ENCODE assay signal across 18 cellular contexts in genomic region chr12:22855456-22855855, GRCh38.
"Had no signal": no experiment of that assay in that cellular context is flagged by ENCODE, and none has a peak within 500 bp of the region (broad histone marks: within the 10 kb centered on the region; RNA-seq: fewer than 3 reads in every experiment).

No MANE protein-coding gene starts in this region.

- H3K27ac ChIP-seq: ascending aorta, body of pancreas, SK-N-MC, VCaP had no signal

- H3K27me3 ChIP-seq: ascending aorta, body of pancreas had no signal

- H3K4me3 Mint-ChIP-seq: activated CD8-positive, alpha-beta T cell treated with anti-CD3 and anti-CD28 coated beads for 36 hours; activated T-cell treated with anti-CD3 and anti-CD28 coated beads, Interleukin-2, amount 50 U/mL, for 72 hours had no signal

- H3K4me1 ChIP-seq: ascending aorta, body of pancreas had no signal

- H3K9me3 ChIP-seq: ascending aorta, body of pancreas had no signal

- H3K27ac Mint-ChIP-seq: activated CD8-positive, alpha-beta T cell treated with anti-CD3 and anti-CD28 coated beads for 36 hours; activated T-cell treated with anti-CD3 and anti-CD28 coated beads, Interleukin-2, amount 50 U/mL, for 72 hours; activated T-helper 2 cell treated with anti-CD3 and anti-CD28 coated beads, Interferon-gamma antibody, Interleukin-2, Interleukin-4, amounts not matched to agents 10 μg/mL and 5 μg/mL and 100 μg/mL, durations not matched to agents 14 hours and 24 hours and 36 hours had no signal

- H3K9me3 Mint-ChIP-seq: activated CD8-positive, alpha-beta T cell treated with anti-CD3 and anti-CD28 coated beads for 36 hours; activated T-cell treated with anti-CD3 and anti-CD28 coated beads, Interleukin-2, amount 50 U/mL, for 72 hours; activated T-helper 2 cell treated with anti-CD3 and anti-CD28 coated beads, Interferon-gamma antibody, Interleukin-2, Interleukin-4, amounts not matched to agents 10 μg/mL and 5 μg/mL and 100 μg/mL, durations not matched to agents 14 hours and 24 hours and 36 hours had no signal

- DNase-seq: activated CD4-positive, alpha-beta T cell treated with anti-CD3 and anti-CD28 coated beads for 4 hours; activated CD8-positive, alpha-beta memory T cell treated with anti-CD3 and anti-CD28 coated beads, Interleukin-2, amount 50 U/mL, for 4 hours; activated CD8-positive, alpha-beta T cell treated with anti-CD3 and anti-CD28 coated beads for 36 hours; activated gamma-delta T cell treated with Interleukin-2 at 50 U/mL for 16 hours; activated naive CD4-positive, alpha-beta T cell treated with anti-CD3 and anti-CD28 coated beads, Interleukin-2, amount 50 U/mL, for 16 hours; activated T-cell treated with anti-CD3 and anti-CD28 coated beads, Interleukin-2, amount 50 U/mL, for 72 hours; body of pancreas; central memory CD4-positive, alpha-beta T cell; NCI-H1092; NCI-H2171; NCI-H226; T-helper 1 cell had no signal

- ATAC-seq: activated CD8-positive, alpha-beta T cell treated with anti-CD3 and anti-CD28 coated beads for 36 hours; activated T-cell treated with anti-CD3 and anti-CD28 coated beads, Interleukin-2, amount 50 U/mL, for 72 hours; body of pancreas; Panc1; Right ventricle myocardium inferior had no signal
